ENCODE assay signal across 1 cellular context in the genomic region with DNA sequence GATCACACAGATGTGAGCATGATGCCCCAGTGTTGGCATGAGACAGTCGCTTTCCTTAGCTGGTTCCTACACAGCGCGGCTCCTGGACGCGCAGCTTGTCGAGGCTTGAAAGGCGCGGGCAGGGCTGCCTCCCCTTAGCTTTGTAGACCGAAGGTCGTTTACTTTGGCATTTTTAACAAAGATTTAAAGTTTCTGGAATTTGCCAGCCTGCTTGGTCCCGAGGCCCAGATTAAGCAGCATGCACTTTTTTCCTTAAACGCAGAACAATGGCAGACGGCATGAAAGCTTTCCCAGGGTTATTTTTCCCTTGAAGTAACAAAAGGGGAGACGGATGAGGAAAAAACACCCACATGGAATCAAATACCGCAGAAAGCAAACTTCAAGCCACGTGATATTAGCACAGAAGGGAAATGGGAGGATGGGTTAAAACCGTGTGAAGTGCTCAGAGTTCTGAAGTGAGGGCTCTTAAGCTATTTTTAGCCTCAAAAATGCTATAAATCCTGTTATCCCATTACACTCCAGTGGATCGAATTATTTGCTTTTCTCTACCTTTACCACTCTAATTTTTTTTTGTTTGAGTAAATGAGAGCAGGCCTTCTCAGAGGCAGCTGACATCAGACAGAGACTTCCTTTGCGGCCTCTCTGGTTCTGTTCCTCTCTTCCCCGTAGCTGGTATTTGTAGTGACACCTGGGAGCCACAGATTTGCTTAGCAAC.
A peak's percentile ranks its signal among the peaks of the same experiment; 100 is the strongest.
TF ChIP-seq lines count a peak whose summit lies in the region.

No MANE protein-coding gene starts in this region.

TF ChIP-seq in HepG2, 621 proteins besides CTCF, POLR2A, EP300 and RAD21 (continued from another document and continues in another):
- TF ChIP-seq, protein P1, sequence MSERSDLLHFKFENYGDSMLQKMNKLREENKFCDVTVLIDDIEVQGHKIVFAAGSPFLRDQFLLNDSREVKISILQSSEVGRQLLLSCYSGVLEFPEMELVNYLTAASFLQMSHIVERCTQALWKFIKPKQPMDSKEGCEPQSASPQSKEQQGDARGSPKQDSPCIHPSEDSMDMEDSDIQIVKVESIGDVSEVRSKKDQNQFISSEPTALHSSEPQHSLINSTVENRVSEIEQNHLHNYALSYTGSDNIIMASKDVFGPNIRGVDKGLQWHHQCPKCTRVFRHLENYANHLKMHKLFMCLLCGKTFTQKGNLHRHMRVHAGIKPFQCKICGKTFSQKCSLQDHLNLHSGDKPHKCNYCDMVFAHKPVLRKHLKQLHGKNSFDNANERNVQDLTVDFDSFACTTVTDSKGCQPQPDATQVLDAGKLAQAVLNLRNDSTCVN (CRISPR knock-in tag; IDR thresholded peaks at IDR 0.05; ENCODE audit: borderline replicate concordance) = no peak
- no peak for TF ChIP-seq ZNF747 (CRISPR knock-in tag; IDR thresholded peaks at IDR 0.05; ENCODE audit: borderline replicate concordance)
- TF ChIP-seq, protein P2, sequence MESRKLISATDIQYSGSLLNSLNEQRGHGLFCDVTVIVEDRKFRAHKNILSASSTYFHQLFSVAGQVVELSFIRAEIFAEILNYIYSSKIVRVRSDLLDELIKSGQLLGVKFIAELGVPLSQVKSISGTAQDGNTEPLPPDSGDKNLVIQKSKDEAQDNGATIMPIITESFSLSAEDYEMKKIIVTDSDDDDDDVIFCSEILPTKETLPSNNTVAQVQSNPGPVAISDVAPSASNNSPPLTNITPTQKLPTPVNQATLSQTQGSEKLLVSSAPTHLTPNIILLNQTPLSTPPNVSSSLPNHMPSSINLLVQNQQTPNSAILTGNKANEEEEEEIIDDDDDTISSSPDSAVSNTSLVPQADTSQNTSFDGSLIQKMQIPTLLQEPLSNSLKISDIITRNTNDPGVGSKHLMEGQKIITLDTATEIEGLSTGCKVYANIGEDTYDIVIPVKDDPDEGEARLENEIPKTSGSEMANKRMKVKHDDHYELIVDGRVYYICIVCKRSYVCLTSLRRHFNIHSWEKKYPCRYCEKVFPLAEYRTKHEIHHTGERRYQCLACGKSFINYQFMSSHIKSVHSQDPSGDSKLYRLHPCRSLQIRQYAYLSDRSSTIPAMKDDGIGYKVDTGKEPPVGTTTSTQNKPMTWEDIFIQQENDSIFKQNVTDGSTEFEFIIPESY (CRISPR knock-in tag; IDR thresholded peaks at IDR 0.05) = no peak
- no peak for TF ChIP-seq ZNF552 (CRISPR knock-in tag; IDR thresholded peaks at IDR 0.05; ENCODE audit: borderline replicate concordance)
- no peak for TF ChIP-seq ZNF441 (CRISPR knock-in tag; IDR thresholded peaks at IDR 0.05; ENCODE audit: borderline replicate concordance)
- no peak for TF ChIP-seq ZNF557 (CRISPR knock-in tag; IDR thresholded peaks at IDR 0.05)
- TF ChIP-seq GABPB1 (CRISPR knock-in tag; IDR thresholded peaks at IDR 0.05) = no peak
- peak; percentile 50; the same call in 1 of the 2 replicates for TF ChIP-seq DMAP1 (CRISPR knock-in tag; IDR thresholded peaks at IDR 0.05)
- TF ChIP-seq ZNF124 (CRISPR knock-in tag; IDR thresholded peaks at IDR 0.05) = 0 out of 2 replicates have a peak, but pooled peaks have one; percentile 21
- TF ChIP-seq, protein P3, sequence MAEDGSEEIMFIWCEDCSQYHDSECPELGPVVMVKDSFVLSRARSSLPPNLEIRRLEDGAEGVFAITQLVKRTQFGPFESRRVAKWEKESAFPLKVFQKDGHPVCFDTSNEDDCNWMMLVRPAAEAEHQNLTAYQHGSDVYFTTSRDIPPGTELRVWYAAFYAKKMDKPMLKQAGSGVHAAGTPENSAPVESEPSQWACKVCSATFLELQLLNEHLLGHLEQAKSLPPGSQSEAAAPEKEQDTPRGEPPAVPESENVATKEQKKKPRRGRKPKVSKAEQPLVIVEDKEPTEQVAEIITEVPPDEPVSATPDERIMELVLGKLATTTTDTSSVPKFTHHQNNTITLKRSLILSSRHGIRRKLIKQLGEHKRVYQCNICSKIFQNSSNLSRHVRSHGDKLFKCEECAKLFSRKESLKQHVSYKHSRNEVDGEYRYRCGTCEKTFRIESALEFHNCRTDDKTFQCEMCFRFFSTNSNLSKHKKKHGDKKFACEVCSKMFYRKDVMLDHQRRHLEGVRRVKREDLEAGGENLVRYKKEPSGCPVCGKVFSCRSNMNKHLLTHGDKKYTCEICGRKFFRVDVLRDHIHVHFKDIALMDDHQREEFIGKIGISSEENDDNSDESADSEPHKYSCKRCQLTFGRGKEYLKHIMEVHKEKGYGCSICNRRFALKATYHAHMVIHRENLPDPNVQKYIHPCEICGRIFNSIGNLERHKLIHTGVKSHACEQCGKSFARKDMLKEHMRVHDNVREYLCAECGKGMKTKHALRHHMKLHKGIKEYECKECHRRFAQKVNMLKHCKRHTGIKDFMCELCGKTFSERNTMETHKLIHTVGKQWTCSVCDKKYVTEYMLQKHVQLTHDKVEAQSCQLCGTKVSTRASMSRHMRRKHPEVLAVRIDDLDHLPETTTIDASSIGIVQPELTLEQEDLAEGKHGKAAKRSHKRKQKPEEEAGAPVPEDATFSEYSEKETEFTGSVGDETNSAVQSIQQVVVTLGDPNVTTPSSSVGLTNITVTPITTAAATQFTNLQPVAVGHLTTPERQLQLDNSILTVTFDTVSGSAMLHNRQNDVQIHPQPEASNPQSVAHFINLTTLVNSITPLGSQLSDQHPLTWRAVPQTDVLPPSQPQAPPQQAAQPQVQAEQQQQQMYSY (CRISPR knock-in tag; IDR thresholded peaks at IDR 0.05) = no peak
- no peak for TF ChIP-seq FOXK2 (IDR thresholded peaks at IDR 0.05)
- TF ChIP-seq KMT2A (CRISPR knock-in tag; IDR thresholded peaks at IDR 0.05) = no peak; the same call in 1 of the 2 replicates
- no peak for TF ChIP-seq HCFC1 (IDR thresholded peaks at IDR 0.05; ENCODE audit: low read depth, low read length)
- TF ChIP-seq NAIF1 (CRISPR knock-in tag; IDR thresholded peaks at IDR 0.05; ENCODE audit: borderline replicate concordance) = 0 out of 2 replicates have a peak, but pooled peaks have one; percentile 41
- TF ChIP-seq, protein P4, sequence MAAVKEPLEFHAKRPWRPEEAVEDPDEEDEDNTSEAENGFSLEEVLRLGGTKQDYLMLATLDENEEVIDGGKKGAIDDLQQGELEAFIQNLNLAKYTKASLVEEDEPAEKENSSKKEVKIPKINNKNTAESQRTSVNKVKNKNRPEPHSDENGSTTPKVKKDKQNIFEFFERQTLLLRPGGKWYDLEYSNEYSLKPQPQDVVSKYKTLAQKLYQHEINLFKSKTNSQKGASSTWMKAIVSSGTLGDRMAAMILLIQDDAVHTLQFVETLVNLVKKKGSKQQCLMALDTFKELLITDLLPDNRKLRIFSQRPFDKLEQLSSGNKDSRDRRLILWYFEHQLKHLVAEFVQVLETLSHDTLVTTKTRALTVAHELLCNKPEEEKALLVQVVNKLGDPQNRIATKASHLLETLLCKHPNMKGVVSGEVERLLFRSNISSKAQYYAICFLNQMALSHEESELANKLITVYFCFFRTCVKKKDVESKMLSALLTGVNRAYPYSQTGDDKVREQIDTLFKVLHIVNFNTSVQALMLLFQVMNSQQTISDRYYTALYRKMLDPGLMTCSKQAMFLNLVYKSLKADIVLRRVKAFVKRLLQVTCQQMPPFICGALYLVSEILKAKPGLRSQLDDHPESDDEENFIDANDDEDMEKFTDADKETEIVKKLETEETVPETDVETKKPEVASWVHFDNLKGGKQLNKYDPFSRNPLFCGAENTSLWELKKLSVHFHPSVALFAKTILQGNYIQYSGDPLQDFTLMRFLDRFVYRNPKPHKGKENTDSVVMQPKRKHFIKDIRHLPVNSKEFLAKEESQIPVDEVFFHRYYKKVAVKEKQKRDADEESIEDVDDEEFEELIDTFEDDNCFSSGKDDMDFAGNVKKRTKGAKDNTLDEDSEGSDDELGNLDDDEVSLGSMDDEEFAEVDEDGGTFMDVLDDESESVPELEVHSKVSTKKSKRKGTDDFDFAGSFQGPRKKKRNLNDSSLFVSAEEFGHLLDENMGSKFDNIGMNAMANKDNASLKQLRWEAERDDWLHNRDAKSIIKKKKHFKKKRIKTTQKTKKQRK (IDR thresholded peaks at IDR 0.05; ENCODE audit: low read length) = no peak
- TF ChIP-seq ZSCAN20 (CRISPR knock-in tag; IDR thresholded peaks at IDR 0.05; ENCODE audit: borderline replicate concordance) = no peak
- TF ChIP-seq LCORL (IDR thresholded peaks at IDR 0.05) = no peak
- peak; percentile 58; the same call in 1 of the 2 replicates for TF ChIP-seq LCORL (CRISPR knock-in tag; IDR thresholded peaks at IDR 0.05)
- peak; percentile 57; the same call in 1 of the 2 replicates for TF ChIP-seq YEATS4 (CRISPR knock-in tag; IDR thresholded peaks at IDR 0.05; ENCODE audit: borderline replicate concordance)
- TF ChIP-seq ZNF282 (IDR thresholded peaks at IDR 0.05; ENCODE audit: partially characterized antibody) = no peak
- TF ChIP-seq ATAD3A (CRISPR knock-in tag; IDR thresholded peaks at IDR 0.05) = no peak
- TF ChIP-seq ZNF720 (CRISPR knock-in tag; IDR thresholded peaks at IDR 0.05) = no peak
- peak; percentile 87; the same call in 1 of the 2 replicates for TF ChIP-seq SOX5 (CRISPR knock-in tag; IDR thresholded peaks at IDR 0.05; ENCODE audit: borderline replicate concordance)
- TF ChIP-seq, protein P5, sequence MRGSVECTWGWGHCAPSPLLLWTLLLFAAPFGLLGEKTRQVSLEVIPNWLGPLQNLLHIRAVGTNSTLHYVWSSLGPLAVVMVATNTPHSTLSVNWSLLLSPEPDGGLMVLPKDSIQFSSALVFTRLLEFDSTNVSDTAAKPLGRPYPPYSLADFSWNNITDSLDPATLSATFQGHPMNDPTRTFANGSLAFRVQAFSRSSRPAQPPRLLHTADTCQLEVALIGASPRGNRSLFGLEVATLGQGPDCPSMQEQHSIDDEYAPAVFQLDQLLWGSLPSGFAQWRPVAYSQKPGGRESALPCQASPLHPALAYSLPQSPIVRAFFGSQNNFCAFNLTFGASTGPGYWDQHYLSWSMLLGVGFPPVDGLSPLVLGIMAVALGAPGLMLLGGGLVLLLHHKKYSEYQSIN (CRISPR knock-in tag; IDR thresholded peaks at IDR 0.05; ENCODE audit: borderline replicate concordance) = no peak
- no peak for TF ChIP-seq ZFP36L2 (CRISPR knock-in tag; IDR thresholded peaks at IDR 0.05)
- TF ChIP-seq, protein P6, sequence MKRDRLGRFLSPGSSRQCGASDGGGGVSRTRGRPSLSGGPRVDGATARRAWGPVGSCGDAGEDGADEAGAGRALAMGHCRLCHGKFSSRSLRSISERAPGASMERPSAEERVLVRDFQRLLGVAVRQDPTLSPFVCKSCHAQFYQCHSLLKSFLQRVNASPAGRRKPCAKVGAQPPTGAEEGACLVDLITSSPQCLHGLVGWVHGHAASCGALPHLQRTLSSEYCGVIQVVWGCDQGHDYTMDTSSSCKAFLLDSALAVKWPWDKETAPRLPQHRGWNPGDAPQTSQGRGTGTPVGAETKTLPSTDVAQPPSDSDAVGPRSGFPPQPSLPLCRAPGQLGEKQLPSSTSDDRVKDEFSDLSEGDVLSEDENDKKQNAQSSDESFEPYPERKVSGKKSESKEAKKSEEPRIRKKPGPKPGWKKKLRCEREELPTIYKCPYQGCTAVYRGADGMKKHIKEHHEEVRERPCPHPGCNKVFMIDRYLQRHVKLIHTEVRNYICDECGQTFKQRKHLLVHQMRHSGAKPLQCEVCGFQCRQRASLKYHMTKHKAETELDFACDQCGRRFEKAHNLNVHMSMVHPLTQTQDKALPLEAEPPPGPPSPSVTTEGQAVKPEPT (CRISPR knock-in tag; IDR thresholded peaks at IDR 0.05; ENCODE audit: low read depth) = no peak
- 0 out of 2 replicates have a peak, but pooled peaks have one; percentile 49 for TF ChIP-seq CC2D1A (CRISPR knock-in tag; IDR thresholded peaks at IDR 0.05)
- TF ChIP-seq KLF6 (CRISPR knock-in tag; IDR thresholded peaks at IDR 0.05) = 0 out of 2 replicates have a peak, but pooled peaks have one; percentile 26
- TF ChIP-seq NFE2L2 (IDR thresholded peaks at IDR 0.05; ENCODE audit: low read length) = no peak
- TF ChIP-seq SRSF1 (optimal IDR thresholded peaks at IDR 0.05; ENCODE audit: low read depth, low read length) = no peak
- 0 out of 2 replicates have a peak, but pooled peaks have one; percentile 27 for TF ChIP-seq FOXC1 (CRISPR knock-in tag; IDR thresholded peaks at IDR 0.05; ENCODE audit: borderline replicate concordance)
- peak; percentile 84 for TF ChIP-seq ZNF878 (CRISPR knock-in tag; IDR thresholded peaks at IDR 0.05)
- TF ChIP-seq, protein P7, sequence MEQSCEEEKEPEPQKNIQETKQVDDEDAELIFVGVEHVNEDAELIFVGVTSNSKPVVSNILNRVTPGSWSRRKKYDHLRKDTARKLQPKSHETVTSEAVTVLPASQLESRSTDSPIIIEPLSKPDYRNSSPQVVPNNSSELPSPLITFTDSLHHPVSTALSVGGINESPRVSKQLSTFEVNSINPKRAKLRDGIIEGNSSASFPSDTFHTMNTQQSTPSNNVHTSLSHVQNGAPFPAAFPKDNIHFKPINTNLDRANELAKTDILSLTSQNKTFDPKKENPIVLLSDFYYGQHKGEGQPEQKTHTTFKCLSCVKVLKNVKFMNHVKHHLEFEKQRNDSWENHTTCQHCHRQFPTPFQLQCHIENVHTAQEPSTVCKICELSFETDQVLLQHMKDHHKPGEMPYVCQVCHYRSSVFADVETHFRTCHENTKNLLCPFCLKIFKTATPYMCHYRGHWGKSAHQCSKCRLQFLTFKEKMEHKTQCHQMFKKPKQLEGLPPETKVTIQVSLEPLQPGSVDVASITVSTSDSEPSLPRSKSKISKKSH (CRISPR knock-in tag; IDR thresholded peaks at IDR 0.05; ENCODE audit: borderline replicate concordance) = no peak
- no peak for TF ChIP-seq ZFP62 (CRISPR knock-in tag; IDR thresholded peaks at IDR 0.05)
- TF ChIP-seq ZNF329 (CRISPR knock-in tag; IDR thresholded peaks at IDR 0.05; ENCODE audit: low read depth) = no peak
- TF ChIP-seq ZNF569 (CRISPR knock-in tag; IDR thresholded peaks at IDR 0.05; ENCODE audit: borderline replicate concordance) = peak; percentile 91; the same call in 1 of the 2 replicates
- TF ChIP-seq, protein P8, sequence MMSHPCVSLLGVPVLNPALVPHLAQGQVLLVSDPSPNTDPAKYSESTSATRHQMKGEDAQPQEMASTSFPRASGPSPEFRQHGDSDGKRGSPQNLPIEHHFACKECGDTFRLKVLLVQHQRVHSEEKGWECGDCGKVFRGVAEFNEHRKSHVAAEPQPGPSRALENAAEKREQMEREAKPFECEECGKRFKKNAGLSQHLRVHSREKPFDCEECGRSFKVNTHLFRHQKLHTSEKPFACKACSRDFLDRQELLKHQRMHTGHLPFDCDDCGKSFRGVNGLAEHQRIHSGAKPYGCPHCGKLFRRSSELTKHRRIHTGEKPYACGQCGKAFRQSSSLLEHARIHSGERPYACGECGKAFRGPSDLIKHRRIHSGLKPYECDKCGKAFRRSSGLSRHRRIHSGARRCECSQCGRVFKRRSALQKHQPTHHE (CRISPR knock-in tag; IDR thresholded peaks at IDR 0.05; ENCODE audit: borderline replicate concordance) = no peak
- no peak for TF ChIP-seq TARDBP (CRISPR knock-in tag; IDR thresholded peaks at IDR 0.05)
- no peak for TF ChIP-seq ZNF180 (CRISPR knock-in tag; IDR thresholded peaks at IDR 0.05; ENCODE audit: borderline replicate concordance, low read depth)
- TF ChIP-seq, protein P9, sequence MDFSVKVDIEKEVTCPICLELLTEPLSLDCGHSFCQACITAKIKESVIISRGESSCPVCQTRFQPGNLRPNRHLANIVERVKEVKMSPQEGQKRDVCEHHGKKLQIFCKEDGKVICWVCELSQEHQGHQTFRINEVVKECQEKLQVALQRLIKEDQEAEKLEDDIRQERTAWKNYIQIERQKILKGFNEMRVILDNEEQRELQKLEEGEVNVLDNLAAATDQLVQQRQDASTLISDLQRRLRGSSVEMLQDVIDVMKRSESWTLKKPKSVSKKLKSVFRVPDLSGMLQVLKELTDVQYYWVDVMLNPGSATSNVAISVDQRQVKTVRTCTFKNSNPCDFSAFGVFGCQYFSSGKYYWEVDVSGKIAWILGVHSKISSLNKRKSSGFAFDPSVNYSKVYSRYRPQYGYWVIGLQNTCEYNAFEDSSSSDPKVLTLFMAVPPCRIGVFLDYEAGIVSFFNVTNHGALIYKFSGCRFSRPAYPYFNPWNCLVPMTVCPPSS (IDR thresholded peaks at IDR 0.05) = no peak
- TF ChIP-seq, protein P10, sequence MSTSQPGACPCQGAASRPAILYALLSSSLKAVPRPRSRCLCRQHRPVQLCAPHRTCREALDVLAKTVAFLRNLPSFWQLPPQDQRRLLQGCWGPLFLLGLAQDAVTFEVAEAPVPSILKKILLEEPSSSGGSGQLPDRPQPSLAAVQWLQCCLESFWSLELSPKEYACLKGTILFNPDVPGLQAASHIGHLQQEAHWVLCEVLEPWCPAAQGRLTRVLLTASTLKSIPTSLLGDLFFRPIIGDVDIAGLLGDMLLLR (CRISPR knock-in tag; IDR thresholded peaks at IDR 0.05) = no peak
